8 cellular contexts compared by ENCODE assay signal in genomic region chr2:636649-637405, GRCh38. TPM values are rescaled to one million over a fixed set of nuclear protein-coding genes. Genes with fewer than 3 reads are reported as not detected.
DNase-seq lines count a peak whose midpoint lies in the region; ATAC-seq, FAIRE-seq and TF ChIP-seq lines count a peak whose summit lies in the region.

No MANE protein-coding gene starts in this region.

- peak overlapping the region; percentile 70 for H3K27ac ChIP-seq in PC-3 (ENCODE audit: low read length)
- H3K27ac ChIP-seq in osteoblast (ENCODE audit: low read depth, low read length) = no peak overlapping the region
- peak overlapping the region in 1 of 4 donors; percentile 42 for H3K27ac ChIP-seq in tibial nerve

- H3K36me3 ChIP-seq in PC-3 (ENCODE audit: low read depth, low read length) (no peaks in the 10 kb centered on the region), osteoblast (ENCODE audit: insufficient read depth, low read length) (no peaks in the 10 kb centered on the region), tibial nerve (no peaks in the 10 kb centered on the region)

- H3K4me1 ChIP-seq in PC-3 (ENCODE audit: insufficient read depth, low read length) = peaks cover 24% of the 10 kb centered on the region
- no peaks in the 10 kb centered on the region for H3K4me1 ChIP-seq in osteoblast (ENCODE audit: insufficient read depth, low read length)
- peaks cover 0 to 11% (median 3%) of the 10 kb centered on the region in 4 donors for H3K4me1 ChIP-seq in tibial nerve

- POLR2A ChIA-PET in PC-3 (lab: Charles Lee; ENCODE audit: unreplicated experiment) = no interaction called here

- TF ChIP-seq POLR2A in tibial nerve (IDR thresholded peaks at IDR 0.05) = no peak

- peak in 1 of 2 donors; percentile 50 for TF ChIP-seq EP300 in tibial nerve (IDR thresholded peaks at IDR 0.05)

- TF ChIP-seq CTCF in PC-3 (conservative IDR thresholded peaks at IDR 0.05; ENCODE audit: low read depth, low read length) (peak; percentile 90), osteoblast (IDR thresholded peaks at IDR 0.05; ENCODE audit: extremely low read depth, low read depth, low read length) (peak; percentile 82), tibial nerve (IDR thresholded peaks at IDR 0.05) (peak; percentile 69 to 90 (median 80))

- H3K9ac ChIP-seq in PC-3 (ENCODE audit: low read length) = peak overlapping the region; percentile 36

- no peaks in the 10 kb centered on the region for H3K9me2 ChIP-seq in PC-3 (replicated peaks; ENCODE audit: low read length)

- H2AFZ ChIP-seq in PC-3 (ENCODE audit: low read length) (peak overlapping the region; percentile 63; the same call in 1 of the 2 replicates), osteoblast (ENCODE audit: low read length) (peak overlapping the region; percentile 84)

- FAIRE-seq in frontal cortex (lab: Jason Lieb, UNC) = no peak

- 13 to 35% methylated on average over 25 to 44 of the region's 56 CpGs for WGBS in tibial nerve, 2 donors

- H4K20me1 ChIP-seq in PC-3 (ENCODE audit: low read length) = no peaks in the 10 kb centered on the region
- no peaks in the 10 kb centered on the region for H4K20me1 ChIP-seq in osteoblast (ENCODE audit: insufficient read depth, low read length)

- no peaks in the 10 kb centered on the region for H3K9me3 ChIP-seq in PC-3 (ENCODE audit: low read length)
- H3K9me3 ChIP-seq in osteoblast (ENCODE audit: low read depth, low read length) = no peaks in the 10 kb centered on the region
- H3K9me3 ChIP-seq in tibial nerve = no peaks in the 10 kb centered on the region

- H3K79me2 ChIP-seq in PC-3 (ENCODE audit: low read length) = no peaks in the 10 kb centered on the region
- H3K79me2 ChIP-seq in osteoblast (ENCODE audit: insufficient read depth, low read length) = no peaks in the 10 kb centered on the region

- H3K4me3 ChIP-seq in PC-3 (ENCODE audit: low read length) (no peak overlapping the region), osteoblast (ENCODE audit: insufficient read depth, low read length) (peak overlapping the region; percentile 17), tibial nerve (peak overlapping the region in 3 of 4 donors; percentile 23 to 43 (median 26))

- peak overlapping the region; percentile 23; the same call in 1 of the 2 replicates for H3K4me2 ChIP-seq in PC-3 (ENCODE audit: low read length)
- peak overlapping the region; percentile 41 for H3K4me2 ChIP-seq in osteoblast (ENCODE audit: insufficient read depth, low read length)

- intact Hi-C loops in PC-3 (cut with micrococcal nuclease) = loop anchor here (1.0 to 5.0 kb wide), 3 partner anchors 102 to 910 kb away; no protein-coding TSS in a partner anchor

- no peaks in the 10 kb centered on the region for H3F3A ChIP-seq in PC-3 (ENCODE audit: low read length, unreplicated experiment)

- no TSS peak for BruUV-seq in PC-3 (replicated peaks; lab: Mats Ljungman, UMichigan)

- CTCF ChIA-PET in PC-3 (lab: Charles Lee) = interaction anchor here (1.4 kb wide), 1 partner anchor 107 kb away, joined by 4 read pairs; no protein-coding TSS in a partner anchor

- H3K27me3 ChIP-seq in PC-3 (ENCODE audit: low read length) (no peaks in the 10 kb centered on the region), osteoblast (ENCODE audit: insufficient read depth, low read length) (no peaks in the 10 kb centered on the region), tibial nerve (no peaks in the 10 kb centered on the region)

- DNase-seq in NCI-H1436 (lab: John Stamatoyannopoulos, UW) (peak; percentile 32), NCI-H1436 treated with DMSO at 0.1 percent for 48 hours (lab: John Stamatoyannopoulos, UW) (no peak), PC-3 (peak; percentile 84), frontal cortex (ENCODE audit: low spot score in 2 of 2) (peak; percentile 79 to 85), osteoblast (ENCODE audit: insufficient read length, low spot score, missing footprints) (peak; percentile 95), tibial nerve (ENCODE audit: low spot score in 2 of 2) (peak; percentile 72 to 80)
- DNase-seq in activated naive CD4-positive, alpha-beta T cell (lab: John Stamatoyannopoulos, UW) = peak in 3 of 4 experiments; percentile 13 to 42 (median 40)

- peak; percentile 66 for ATAC-seq in HG03342 (IDR thresholded peaks at IDR 0.05; ENCODE audit: unreplicated experiment)
- ATAC-seq in PC-3 = peak; percentile 37

RNA-seq across cellular contexts. Expression of gene TMEM18, which starts 40.4 kb away (rescaled TPM):
- total RNA-seq in PC-3 (2014; rRNA removed) (25.5 and 30.8 TPM in 2 replicates), frontal cortex (20.0 TPM), osteoblast (15.0 and 15.9 TPM in 2 replicates), tibial nerve (10 to 100 TPM; 20.1 to 44.1 (median 23.4) TPM)
